ENCODE assay signal across 13 cellular contexts in genomic region chr5:103271570-103272289, GRCh38. TPM values are rescaled to one million over a fixed set of nuclear protein-coding genes. Genes with fewer than 3 reads are reported as not detected.
DNase-seq lines count a peak whose midpoint lies in the region; ATAC-seq, FAIRE-seq and TF ChIP-seq lines count a peak whose summit lies in the region.
"Had no signal": no experiment of that assay in that cellular context is flagged by ENCODE, and none has a peak within 500 bp of the region (broad histone marks: within the 10 kb centered on the region; RNA-seq: fewer than 3 reads in every experiment).

No MANE protein-coding gene starts in this region.

- H3K18ac ChIP-seq in H1 (ENCODE audit: extremely low read depth, low read length): no peak overlapping the region

- H3K56ac ChIP-seq in H1 (replicated peaks; ENCODE audit: insufficient read length, low read depth, low read length): no peak overlapping the region

- H2AK5ac ChIP-seq in H1 (ENCODE audit: low read depth, low read length): no peak overlapping the region

- peaks cover 16% of the 10 kb centered on the region for H3F3A ChIP-seq in MM.1S (ENCODE audit: insufficient read depth, low read length)

- no peaks in the 10 kb centered on the region for H3K23me2 ChIP-seq in H1 (ENCODE audit: low read depth, low read length)

- peaks cover 4% of the 10 kb centered on the region for H3K79me1 ChIP-seq in H1 (ENCODE audit: low read depth, low read length)

- H2BK12ac ChIP-seq in H1 (ENCODE audit: low read depth, low read length): no peak overlapping the region

- no peak overlapping the region for H4K5ac ChIP-seq in H1 (ENCODE audit: insufficient read length, low read depth, low read length)

- CTCF ChIA-PET in H1 (lab: Charles Lee; ENCODE audit: partially characterized antibody): interaction anchor here (0.6 to 2.5 kb wide), 2 partner anchors 12 to 213 kb away, joined by 3 to 10 read pairs; partner anchors contain the start of gene MACIR

- WGBS in H1 (ENCODE audit: extremely low coverage in 1 of 2, insufficient coverage in 1 of 2, insufficient read length in 1 of 2, insufficient replicate concordance in 2 of 2, low coverage in 1 of 2, low lambda C conversion rate in 2 of 2, missing lambda C conversion rate in 1 of 2), 2 experiments: 74% methylated on average over 2 of the region's 2 CpGs; no CpG with 5 or more reads in 1 of the 2 experiments
- WGBS in endodermal cell (ENCODE audit: insufficient coverage in 1 of 2, insufficient read length in 1 of 2), 2 experiments: 86 to 100% methylated on average over 1 to 2 of the region's 2 CpGs

- H3K9me3 ChIP-seq in MM.1S (replicated peaks; ENCODE audit: insufficient read depth, low read length) (no peaks in the 10 kb centered on the region), H1 (ENCODE audit: insufficient read depth in 2 of 2, low read depth in 1 of 2, low read length in 1 of 2) (no peaks in the 10 kb centered on the region), endodermal cell (ENCODE audit: control insufficient read depth, low read length) (no peaks in the 10 kb centered on the region)
- H3K9me3 ChIP-seq: BLaER1 treated with 17β-estradiol and CSF1 and Interleukin-3, amounts not matched to agents 10 nM and 100 nM; SJSA1 had no signal

- no peak for TF ChIP-seq EP300 in H1 (IDR thresholded peaks at IDR 0.05; ENCODE audit: borderline replicate concordance in 1 of 2, low read depth in 2 of 2, low read length in 2 of 2)

- no peak overlapping the region for H3K14ac ChIP-seq in H1 (ENCODE audit: insufficient read length)

- H2BK15ac ChIP-seq in H1 (ENCODE audit: low read length): no peak overlapping the region

- TF ChIP-seq CTCF in MM.1S (IDR thresholded peaks at IDR 0.05; ENCODE audit: low read length): no peak
- TF ChIP-seq CTCF in H1 (IDR thresholded peaks at IDR 0.05; ENCODE audit: control extremely low read depth in 1 of 3, insufficient read depth in 1 of 3, low read depth in 1 of 3, low read length in 3 of 3): no peak
- TF ChIP-seq CTCF in endodermal cell (conservative IDR thresholded peaks at IDR 0.05): no peak

- H4K8ac ChIP-seq in H1 (ENCODE audit: extremely low read depth, insufficient read depth, low read length): no peak overlapping the region

- H4K20me1 ChIP-seq in MM.1S (ENCODE audit: insufficient read depth, low read length) (no peaks in the 10 kb centered on the region), H1 (replicated peaks in 1 of 2; ENCODE audit: control insufficient read depth in 1 of 2, insufficient read depth in 2 of 2, low read length in 2 of 2) (peaks cover 5 to 7% of the 10 kb centered on the region in 2 experiments)

- no peaks in the 10 kb centered on the region for H3K9me2 ChIP-seq in MM.1S (replicated peaks; ENCODE audit: insufficient read depth, low read length)

- POLR2A ChIA-PET in H1 (lab: Charles Lee; ENCODE audit: partially characterized antibody): interaction anchor here (0.6 to 1.4 kb wide), 3 partner anchors 9 to 12 kb away, joined by 3 to 7 read pairs (median 3); partner anchors contain the start of gene MACIR

- H3K27me3 ChIP-seq in MM.1S (replicated peaks; ENCODE audit: insufficient read depth, low read length) (no peaks in the 10 kb centered on the region), H1 (replicated peaks in 1 of 4; ENCODE audit: control insufficient read depth in 3 of 4, extremely low read depth in 1 of 4, insufficient read depth in 3 of 4, low read length in 3 of 4) (no peaks in the 10 kb centered on the region), endodermal cell (ENCODE audit: control insufficient read depth, insufficient read depth, low read length, poor library complexity, severe bottlenecking) (no peaks in the 10 kb centered on the region)
- H3K27me3 ChIP-seq: BLaER1 treated with 17β-estradiol and CSF1 and Interleukin-3, amounts not matched to agents 10 nM and 100 nM; hepatocyte; SJSA1 had no signal

- H3K4me3 ChIP-seq in MM.1S (ENCODE audit: low read length) (peak overlapping the region; percentile 61), H1 (ENCODE audit: extremely low read depth in 1 of 4, insufficient read depth in 2 of 4, low read depth in 3 of 4, low read length in 4 of 4) (no peak overlapping the region), endodermal cell (ENCODE audit: low read length) (no peak overlapping the region)
- H3K4me3 ChIP-seq: BLaER1 treated with 17β-estradiol and CSF1 and Interleukin-3, amounts not matched to agents 10 nM and 100 nM; hepatocyte; SJSA1 had no signal

- H3K36me3 Mint-ChIP-seq in activated T-cell treated with anti-CD3 and anti-CD28 coated beads, Interleukin-2, amount 50 U/mL, for 24 hours (ENCODE audit: low read depth): peaks cover 57% of the 10 kb centered on the region
- peaks cover 28% of the 10 kb centered on the region for H3K36me3 Mint-ChIP-seq in endodermal cell (ENCODE audit: low read depth)

- TF ChIP-seq RAD21 in H1 (IDR thresholded peaks at IDR 0.05 in 1 of 2, conservative IDR thresholded peaks at IDR 0.05 in 1 of 2; ENCODE audit: low read depth in 2 of 2, low read length in 2 of 2): no peak

- peak overlapping the region; percentile 97 for H3K4me2 ChIP-seq in MM.1S (ENCODE audit: low read depth, low read length)
- no peak overlapping the region for H3K4me2 ChIP-seq in H1 (ENCODE audit: insufficient read depth in 1 of 2, low read depth in 2 of 2, low read length in 2 of 2)
- H3K4me2 ChIP-seq: hepatocyte had no signal

- no peak overlapping the region for H2BK20ac ChIP-seq in H1 (ENCODE audit: low read length)

- peaks cover 12% of the 10 kb centered on the region; the same call in 1 of the 2 replicates for H3K36me3 ChIP-seq in MM.1S (replicated peaks; ENCODE audit: insufficient read depth, low read length)
- H3K36me3 ChIP-seq in H1 (ENCODE audit: control insufficient read depth in 2 of 4, insufficient read depth in 4 of 4, low read length in 3 of 4): peaks cover 4 to 10% (median 6%) of the 10 kb centered on the region in 4 experiments; a peak in 6 of 8 replicates
- peaks cover 30% of the 10 kb centered on the region for H3K36me3 ChIP-seq in endodermal cell (ENCODE audit: control insufficient read depth, insufficient read depth, low read length)

- peaks cover 32% of the 10 kb centered on the region for H3K4me1 Mint-ChIP-seq in activated T-cell treated with anti-CD3 and anti-CD28 coated beads, Interleukin-2, amount 50 U/mL, for 24 hours (ENCODE audit: low read depth)
- peaks cover 21% of the 10 kb centered on the region for H3K4me1 Mint-ChIP-seq in stimulated activated naive CD8-positive, alpha-beta T cell treated with anti-CD3 and anti-CD28 coated beads, Interleukin-15, amount 100 ng/mL, for 72 hours
- peaks cover 20% of the 10 kb centered on the region for H3K4me1 Mint-ChIP-seq in endodermal cell

- peak overlapping the region; percentile 41 for H3K27ac Mint-ChIP-seq in activated T-cell treated with anti-CD3 and anti-CD28 coated beads, Interleukin-2, amount 50 U/mL, for 24 hours
- H3K27ac Mint-ChIP-seq in stimulated activated naive CD8-positive, alpha-beta T cell treated with anti-CD3 and anti-CD28 coated beads, Interleukin-15, amount 100 ng/mL, for 72 hours: peak overlapping the region in 1 of 2 donors; percentile 19
- no peak overlapping the region for H3K27ac Mint-ChIP-seq in endodermal cell

- peaks cover 24% of the 10 kb centered on the region for H3K4me1 ChIP-seq in MM.1S (ENCODE audit: low read length)
- H3K4me1 ChIP-seq in H1 (replicated peaks in 1 of 4; ENCODE audit: control insufficient read depth in 3 of 4, insufficient read depth in 4 of 4, low read length in 3 of 4): peaks cover 0 to 5% (median 1%) of the 10 kb centered on the region in 4 experiments; a peak in 2 of 7 replicates
- peaks cover 15% of the 10 kb centered on the region for H3K4me1 ChIP-seq in endodermal cell (ENCODE audit: control insufficient read depth, insufficient read depth, low read length)
- H3K4me1 ChIP-seq: SJSA1 had no signal

- no peak overlapping the region for H4K91ac ChIP-seq in H1 (replicated peaks; ENCODE audit: insufficient read length, low read length)

- no peak for ATAC-seq in stimulated activated naive CD8-positive, alpha-beta T cell treated with anti-CD3 and anti-CD28 coated beads, Interleukin-15, amount 100 ng/mL, for 72 hours

- no peak overlapping the region for H2BK120ac ChIP-seq in H1 (replicated peaks; ENCODE audit: low read depth, low read length)

- no peak overlapping the region for H3K23ac ChIP-seq in H1 (ENCODE audit: insufficient read length)

- H3K9ac ChIP-seq in MM.1S (ENCODE audit: low read length) (peak overlapping the region; percentile 46; the same call in 1 of the 2 replicates), H1 (replicated peaks in 1 of 4; ENCODE audit: extremely low read depth in 1 of 4, low read depth in 3 of 4, low read length in 3 of 4) (no peak overlapping the region), endodermal cell (ENCODE audit: extremely low read depth, low read length, poor library complexity, severe bottlenecking) (no peak overlapping the region)
- H3K9ac ChIP-seq: BLaER1 treated with 17β-estradiol and CSF1 and Interleukin-3, amounts not matched to agents 10 nM and 100 nM had no signal

- H3K4me3 Mint-ChIP-seq in activated T-cell treated with anti-CD3 and anti-CD28 coated beads, Interleukin-2, amount 50 U/mL, for 24 hours: no peak overlapping the region
- H3K4me3 Mint-ChIP-seq in stimulated activated naive CD8-positive, alpha-beta T cell treated with anti-CD3 and anti-CD28 coated beads, Interleukin-15, amount 100 ng/mL, for 72 hours: peak overlapping the region; percentile 26 to 29
- H3K4me3 Mint-ChIP-seq in endodermal cell: no peak overlapping the region

- peaks cover 93% of the 10 kb centered on the region for H3K79me2 ChIP-seq in MM.1S (ENCODE audit: low read length)
- H3K79me2 ChIP-seq in H1 (ENCODE audit: control insufficient read depth in 1 of 2, insufficient read depth in 2 of 2, low read length in 2 of 2): peaks cover 3 to 80% of the 10 kb centered on the region in 2 experiments; a peak in 3 of 4 replicates

- TF ChIP-seq POLR2A in H1 (IDR thresholded peaks at IDR 0.05; ENCODE audit: control extremely low read depth in 1 of 2, low read depth in 2 of 2, low read length in 2 of 2): no peak

- H3K9me3 Mint-ChIP-seq in activated T-cell treated with anti-CD3 and anti-CD28 coated beads, Interleukin-2, amount 50 U/mL, for 24 hours: no peaks in the 10 kb centered on the region
- no peaks in the 10 kb centered on the region for H3K9me3 Mint-ChIP-seq in stimulated activated naive CD8-positive, alpha-beta T cell treated with anti-CD3 and anti-CD28 coated beads, Interleukin-15, amount 100 ng/mL, for 72 hours
- H3K9me3 Mint-ChIP-seq in endodermal cell: no peaks in the 10 kb centered on the region

- no peak for DNase-seq in activated T-cell treated with anti-CD3 and anti-CD28 coated beads, Interleukin-2, amount 50 U/mL, for 24 hours
- no peak for DNase-seq in activated T-cell treated with anti-CD3 and anti-CD28 coated beads for 4 hours
- peak; percentile 39 for DNase-seq in MM.1S
- DNase-seq in H1 (ENCODE audit: low read depth in 1 of 2, low spot score in 2 of 2): no peak
- DNase-seq in stimulated activated naive CD8-positive, alpha-beta T cell treated with anti-CD3 and anti-CD28 coated beads, Interleukin-15, amount 100 ng/mL, for 72 hours: no peak
- DNase-seq in NCI-H526 (lab: John Stamatoyannopoulos, UW): no peak
- DNase-seq in putamen (ENCODE audit: low spot score): no peak
- DNase-seq in endodermal cell: no peak
- DNase-seq: central memory CD4-positive, alpha-beta T cell; NCI-H2171 treated with DMSO at 0.1 percent for 48 hours had no signal

- no peak for FAIRE-seq in H1 (lab: Jason Lieb, UNC)

- H2AFZ ChIP-seq in MM.1S (ENCODE audit: low read length): no peak overlapping the region
- H2AFZ ChIP-seq in H1 (ENCODE audit: low read length): no peak overlapping the region
- H2AFZ ChIP-seq: hepatocyte had no signal

- no peak overlapping the region for H3K4ac ChIP-seq in H1 (replicated peaks; ENCODE audit: insufficient read length, low read depth, low read length)

- H3K27me3 Mint-ChIP-seq in activated T-cell treated with anti-CD3 and anti-CD28 coated beads, Interleukin-2, amount 50 U/mL, for 24 hours: no peaks in the 10 kb centered on the region
- no peaks in the 10 kb centered on the region for H3K27me3 Mint-ChIP-seq in stimulated activated naive CD8-positive, alpha-beta T cell treated with anti-CD3 and anti-CD28 coated beads, Interleukin-15, amount 100 ng/mL, for 72 hours
- no peaks in the 10 kb centered on the region for H3K27me3 Mint-ChIP-seq in endodermal cell (ENCODE audit: insufficient read depth)

- H2BK5ac ChIP-seq in H1 (ENCODE audit: low read depth, low read length): no peak overlapping the region

- H3K27ac ChIP-seq in MM.1S (ENCODE audit: low read length): peak overlapping the region; percentile 53; the same call in 1 of the 2 replicates
- H3K27ac ChIP-seq in H1 (ENCODE audit: low read depth, low read length): no peak overlapping the region
- H3K27ac ChIP-seq in endodermal cell (ENCODE audit: low read depth, low read length): no peak overlapping the region
- H3K27ac ChIP-seq: hepatocyte, SJSA1 had no signal

RNA-seq across cellular contexts. Expression of gene MACIR, which starts 13.2 kb away (rescaled TPM):
- 17.7 and 19.2 TPM in 2 replicates for total RNA-seq in H1 (2021; fragmentation: NEBNext Ultra II Directional; extraction: Animal tissue kit (Norgen Biotek cat#: 25700))
- 8.0 and 8.2 TPM in 2 replicates for polyA plus RNA-seq in H1 (2011; rRNA removed)
- polyA plus RNA-seq in H1 (2011; cell fraction: cytosol; rRNA removed): 10.9 TPM
- polyA plus RNA-seq in H1 (2011; cell fraction: nucleus; rRNA removed): 8.5 TPM
- polyA plus RNA-seq in H1 (2012, experiment 1 of 2): 11.7 to 17.0 TPM (median 13.8 TPM) in 4 replicates
- polyA plus RNA-seq in H1 (2012, experiment 2 of 2): 2.7 TPM
- polyA plus RNA-seq in H1 (2013, experiment 1 of 2): 9.4 TPM
- 9.7 TPM for polyA plus RNA-seq in H1 (2013, experiment 2 of 2)
- 15.4 and 23.3 TPM in 2 replicates for polyA minus RNA-seq in H1 (2011; rRNA and poly(A)+ RNA removed)
- polyA minus RNA-seq in H1 (2011; cell fraction: cytosol; rRNA and poly(A)+ RNA removed): 6.0 TPM
- 8.4 TPM for polyA minus RNA-seq in H1 (2011; cell fraction: nucleus; rRNA and poly(A)+ RNA removed)
- 10 to 100 TPM; 13.2 to 18.9 TPM for total RNA-seq in endodermal cell
- 27.6 TPM for polyA plus RNA-seq in endodermal cell (2013, experiment 1 of 2)
- polyA plus RNA-seq in endodermal cell (2013, experiment 2 of 2): 21.8 TPM

Comparison
In these comparisons a context has a peak if more than half of its experiments do, and no peak if none do; other contexts are left out.
1. H3K4me3 Mint-ChIP-seq: peak in stimulated activated naive CD8-positive, alpha-beta T cell treated with anti-CD3 and anti-CD28 coated beads, Interleukin-15, amount 100 ng/mL, for 72 hours (2 of 2); none in activated T-cell treated with anti-CD3 and anti-CD28 coated beads, Interleukin-2, amount 50 U/mL, for 24 hours (single experiment) and endodermal cell (single experiment).